Comparison of ENCODE assay signal across 21 cellular contexts in the genomic region with DNA sequence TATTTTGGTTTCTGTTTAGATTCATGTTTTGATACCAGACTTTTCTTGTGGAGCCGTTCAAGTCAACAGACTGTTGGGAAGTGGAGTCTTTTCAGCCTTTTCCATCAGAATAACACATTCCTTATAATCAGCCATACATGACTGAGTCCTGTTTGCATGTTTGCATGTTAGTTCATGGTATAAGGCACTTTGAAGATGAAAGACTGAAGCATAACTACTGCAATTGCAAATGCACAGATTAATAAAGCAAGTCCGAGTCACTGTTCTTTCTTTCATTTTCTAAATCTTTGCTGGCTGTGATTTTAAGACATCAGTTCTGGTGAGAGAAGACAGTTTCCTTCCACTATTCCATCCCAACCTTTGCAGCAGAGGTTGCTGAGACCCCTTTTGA. TPM values are rescaled to one million over a fixed set of nuclear protein-coding genes. Genes with fewer than 3 reads are reported as not detected.
"Had no signal": no experiment of that assay in that cellular context is flagged by ENCODE, and none has a peak within 500 bp of the region (broad histone marks: within the 10 kb centered on the region; RNA-seq: fewer than 3 reads in every experiment).

No MANE protein-coding gene starts in this region.

- H3K27me3 Mint-ChIP-seq: dendritic cell treated with granulocyte-macrophage colony-stimulating factor and Interleukin-4, amounts not matched to agents 40 ng/mL and 50 ng/mL, for 4 days; naive B cell had no signal

- FAIRE-seq: colon, endothelial cell of umbilical vein had no signal

- H3K27me3 ChIP-seq: neutrophil, spleen, stomach had no signal

- H3K4me1 Mint-ChIP-seq: naive B cell had no signal

- H3K36me3 ChIP-seq: neutrophil, thoracic aorta had no signal

- H3K9me3 ChIP-seq: psoas muscle, stomach, thoracic aorta had no signal

- H3K27ac ChIP-seq: neutrophil, psoas muscle, stomach, thoracic aorta had no signal

- H3K4me3 ChIP-seq: psoas muscle, spleen, stomach, thoracic aorta had no signal

- DNase-seq: erythroblast; foreskin melanocyte; head of caudate nucleus; hippocampal formation; left colon; mesendoderm; naive B cell; psoas muscle; spleen; stimulated activated CD4-positive, alpha-beta T cell treated with anti-CD3 and anti-CD28 coated beads, Interleukin-15, amount 100 ng/mL, for 24 hours; stimulated activated CD4-positive, alpha-beta T cell treated with anti-CD3 and anti-CD28 coated beads, Interleukin-4, amount 100 ng/mL, for 4 hours; stimulated activated naive CD4-positive, alpha-beta T cell; stomach; substantia nigra; trophoblast cell had no signal

- H3K27ac Mint-ChIP-seq: dendritic cell treated with granulocyte-macrophage colony-stimulating factor and Interleukin-4, amounts not matched to agents 40 ng/mL and 50 ng/mL, for 4 days had no signal

- H3K4me3 Mint-ChIP-seq: dendritic cell treated with granulocyte-macrophage colony-stimulating factor and Interleukin-4, amounts not matched to agents 40 ng/mL and 50 ng/mL, for 4 days; naive B cell had no signal

- H3K4me1 ChIP-seq: psoas muscle, spleen, stomach had no signal

- ATAC-seq: psoas muscle, sciatic nerve had no signal

RNA-seq across cellular contexts. Expression of gene RASL11B, which starts 28.3 kb away (rescaled TPM):
- total RNA-seq: endothelial cell of umbilical vein had no signal
